8 cellular contexts compared by ENCODE assay signal in genomic region chr19:28468701-28469459, GRCh38.
DNase-seq lines count a peak whose midpoint lies in the region; ATAC-seq and TF ChIP-seq lines count a peak whose summit lies in the region.

No MANE protein-coding gene starts in this region.

- 21% methylated on average over 13 of the region's 17 CpGs for WGBS in right lobe of liver (ENCODE audit: insufficient coverage, low coverage, low lambda C conversion rate, missing lambda C conversion rate)

- intact Hi-C loops in right lobe of liver (cut with DNase I) = loop anchor here in 1 of 2 donors (10.0 kb wide), 1 partner anchor 166 kb away; no protein-coding TSS in a partner anchor

- peak; percentile 26 for ATAC-seq in activated T-helper 17 cell treated with anti-CD3 and anti-CD28 coated beads, Interleukin-2, amount 50 U/mL, for 72 hours (replicated peaks)
- ATAC-seq in right lobe of liver (peak; percentile 74 to 91 (median 86)), GM18868 (IDR thresholded peaks at IDR 0.05; ENCODE audit: unreplicated experiment) (no peak)

- H3K27me3 Mint-ChIP-seq in activated T-helper 17 cell treated with anti-CD3 and anti-CD28 coated beads, Interleukin-2, amount 50 U/mL, for 72 hours = peaks cover under 1% of the 10 kb centered on the region

- no peaks in the 10 kb centered on the region for H3K9me3 ChIP-seq in right lobe of liver

- H3K36me3 ChIP-seq in right lobe of liver = no peaks in the 10 kb centered on the region

- peak; percentile 80 for DNase-seq in AG20443 (ENCODE audit: low spot score)
- peak; percentile 63 to 70 (median 68) for DNase-seq in right lobe of liver
- DNase-seq in NCI-H524 treated with DMSO at 0.1 percent for 48 hours (lab: John Stamatoyannopoulos, UW) = no peak
- DNase-seq in superior temporal gyrus (ENCODE audit: extremely low spot score) = no peak
- DNase-seq in GM10248 (ENCODE audit: extremely low spot score) = no peak

- H3K27ac Mint-ChIP-seq in activated T-helper 17 cell treated with anti-CD3 and anti-CD28 coated beads, Interleukin-2, amount 50 U/mL, for 72 hours = no peak overlapping the region

- no peak for TF ChIP-seq EP300 in Ishikawa (IDR thresholded peaks at IDR 0.05; ENCODE audit: borderline replicate concordance)

- no peak for TF ChIP-seq RAD21 in Ishikawa (IDR thresholded peaks at IDR 0.05; ENCODE audit: low read depth)

- H3K36me3 Mint-ChIP-seq in activated T-helper 17 cell treated with anti-CD3 and anti-CD28 coated beads, Interleukin-2, amount 50 U/mL, for 72 hours (ENCODE audit: low read depth) = no peaks in the 10 kb centered on the region

- H3K4me1 Mint-ChIP-seq in activated T-helper 17 cell treated with anti-CD3 and anti-CD28 coated beads, Interleukin-2, amount 50 U/mL, for 72 hours = no peaks in the 10 kb centered on the region

- CTCF ChIA-PET in GM10248 (lab: Yijun Ruan, JAX) = interaction anchor here (0.9 to 3.0 kb wide), 6 partner anchors 8 to 795 kb away, joined by 4 to 11 read pairs (median 7); no protein-coding TSS in a partner anchor

- H3K27me3 ChIP-seq in right lobe of liver = no peaks in the 10 kb centered on the region

- no peaks in the 10 kb centered on the region for H3K9me3 Mint-ChIP-seq in activated T-helper 17 cell treated with anti-CD3 and anti-CD28 coated beads, Interleukin-2, amount 50 U/mL, for 72 hours

- no peaks in the 10 kb centered on the region for H3K4me1 ChIP-seq in right lobe of liver

- POLR2A ChIA-PET in GM10248 (lab: Yijun Ruan, JAX) = no interaction called here

- no peak overlapping the region for H3K4me3 Mint-ChIP-seq in activated T-helper 17 cell treated with anti-CD3 and anti-CD28 coated beads, Interleukin-2, amount 50 U/mL, for 72 hours

- no peak for TF ChIP-seq POLR2A in right lobe of liver (IDR thresholded peaks at IDR 0.05)

- no peak overlapping the region for H3K27ac ChIP-seq in right lobe of liver

- TF ChIP-seq CTCF in right lobe of liver (IDR thresholded peaks at IDR 0.05) (peak in 2 of 4 donors; percentile 22 to 23), GM10248 (IDR thresholded peaks at IDR 0.05; ENCODE audit: control extremely low read depth, extremely low read depth, low read depth, missing control alignments) (no peak)

- no peak overlapping the region for H3K4me3 ChIP-seq in right lobe of liver

TF ChIP-seq in Ishikawa, 13 proteins besides CTCF, POLR2A, EP300 and RAD21:
- TF ChIP-seq REST (IDR thresholded peaks at IDR 0.05; ENCODE audit: low read depth) = no peak
- peak; percentile 21; the same call in 1 of the 2 replicates for TF ChIP-seq USF1 (IDR thresholded peaks at IDR 0.05)
- no peak for TF ChIP-seq YY1 (IDR thresholded peaks at IDR 0.05; ENCODE audit: low read depth)

Comparison
In these comparisons a context has a peak if more than half of its experiments do, and no peak if none do; other contexts are left out.
1. DNase-seq: peak in AG20443 (single experiment) and right lobe of liver (3 of 3); none in NCI-H524 treated with DMSO at 0.1 percent for 48 hours (single experiment), superior temporal gyrus (single experiment) and GM10248 (single experiment).